Comparison of ENCODE assay signal across 9 cellular contexts in genomic region chr10:111865550-111865949, GRCh38.
"Had no signal": no experiment of that assay in that cellular context is flagged by ENCODE, and none has a peak within 500 bp of the region (broad histone marks: within the 10 kb centered on the region; RNA-seq: fewer than 3 reads in every experiment).

No MANE protein-coding gene starts in this region.

- FAIRE-seq: H54 had no signal

- H3K4me3 Mint-ChIP-seq: H9, HFFc6 had no signal

- H3K27ac Mint-ChIP-seq: H9, HFFc6 had no signal

- H3K4me3 ChIP-seq: GM23248, HAP-1 had no signal

- H3K27ac ChIP-seq: GM23248 had no signal

- H3K9ac ChIP-seq: GM23248 had no signal

- DNase-seq: GM23248, GOT3, H7, H9, HCEC 1CT, HFFc6 had no signal

- ATAC-seq: HCT116 had no signal

- H2AFZ ChIP-seq: GM23248 had no signal

- H3K9me3 ChIP-seq: HAP-1 had no signal

- H3K36me3 ChIP-seq: HAP-1 had no signal
